In genomic region chr2:215383652-215384279, GRCh38 we compare ENCODE assay signal across 23 cellular contexts. TPM values are rescaled to one million over a fixed set of nuclear protein-coding genes. Genes with fewer than 3 reads are reported as not detected.
DNase-seq lines count a peak whose midpoint lies in the region; ATAC-seq, FAIRE-seq and TF ChIP-seq lines count a peak whose summit lies in the region.
"Had no signal": no experiment of that assay in that cellular context is flagged by ENCODE, and none has a peak within 500 bp of the region (broad histone marks: within the 10 kb centered on the region; RNA-seq: fewer than 3 reads in every experiment).

No MANE protein-coding gene starts in this region.

- no peak overlapping the region for H2BK15ac ChIP-seq in mesenchymal stem cell (ENCODE audit: low read depth, poor library complexity, severe bottlenecking)

- DNase-seq in HepG2 (ENCODE audit: low spot score) (no peak), right lobe of liver (no peak), astrocyte (ENCODE audit: low read depth) (no peak), mesenchymal stem cell (no peak), SKM-1 (lab: John Stamatoyannopoulos, UW; ENCODE audit: unreplicated experiment) (no peak), thyroid gland (no peak), activated gamma-delta T cell (lab: John Stamatoyannopoulos, UW) (no peak), ecto neural progenitor cell (ENCODE audit: low spot score) (no peak)
- DNase-seq: 8988T; BE2C; CD4-positive, alpha-beta memory T cell; DMS153; DMS79 treated with DMSO at 0.1 percent for 48 hours; EL; GOT3 had no signal

- 97% methylated on average over 8 of the region's 8 CpGs for WGBS in HepG2 (ENCODE audit: low lambda C conversion rate)
- WGBS in right lobe of liver (ENCODE audit: insufficient coverage, low coverage, low lambda C conversion rate, missing lambda C conversion rate): 96% methylated on average over 8 of the region's 8 CpGs
- WGBS in mesenchymal stem cell: 99% methylated on average over 7 of the region's 8 CpGs
- 95 to 96% methylated on average over 8 of the region's 8 CpGs for WGBS in thyroid gland, 2 donors

- H3K4me2 ChIP-seq in HepG2 (ENCODE audit: low read depth, low read length) (no peak overlapping the region), astrocyte (ENCODE audit: low read length) (peak overlapping the region; percentile 8), mesenchymal stem cell (ENCODE audit: low read length, poor library complexity, severe bottlenecking) (no peak overlapping the region)

- H3K4me1 ChIP-seq in HepG2 (ENCODE audit: insufficient read depth, low read length) (no peaks in the 10 kb centered on the region), right lobe of liver (no peaks in the 10 kb centered on the region), astrocyte (ENCODE audit: insufficient read depth, low read length) (peaks cover 13% of the 10 kb centered on the region), mesenchymal stem cell (ENCODE audit: control insufficient read depth, insufficient read depth, low read depth, low read length) (peaks cover 6% of the 10 kb centered on the region), thyroid gland (no peaks in the 10 kb centered on the region)
- H3K4me1 ChIP-seq: BE2C had no signal

- CTCF ChIA-PET in HepG2 (lab: Yijun Ruan, JAX; ENCODE audit: low intra/inter-chr PET ratio, low total read pairs): no interaction called here

- no peak overlapping the region for H2BK12ac ChIP-seq in mesenchymal stem cell (ENCODE audit: low read length in 2 of 2)

- no peak overlapping the region for H3K18ac ChIP-seq in mesenchymal stem cell (ENCODE audit: low read depth in 1 of 2, low read length in 2 of 2)

- no peak overlapping the region for H3K4me3 ChIP-seq in HepG2 (replicated peaks in 1 of 3; ENCODE audit: insufficient read depth in 1 of 3, low read depth in 2 of 3, low read length in 3 of 3)
- H3K4me3 ChIP-seq in right lobe of liver: no peak overlapping the region
- no peak overlapping the region for H3K4me3 ChIP-seq in astrocyte (ENCODE audit: insufficient read depth, low read depth, low read length)
- no peak overlapping the region for H3K4me3 ChIP-seq in mesenchymal stem cell (ENCODE audit: insufficient read depth in 1 of 2, low read depth in 1 of 2, low read length in 2 of 2)
- no peak overlapping the region for H3K4me3 ChIP-seq in thyroid gland (replicated peaks in 1 of 3)
- H3K4me3 ChIP-seq: HAP-1, K562 had no signal

- H4K20me1 ChIP-seq in HepG2 (ENCODE audit: insufficient read depth, low read length) (peaks cover 17% of the 10 kb centered on the region), astrocyte (ENCODE audit: insufficient read depth, low read length) (peaks cover 91% of the 10 kb centered on the region)

- H2BK5ac ChIP-seq in mesenchymal stem cell (ENCODE audit: low read depth, low read length, poor library complexity, severe bottlenecking): no peak overlapping the region

- H3K4ac ChIP-seq in mesenchymal stem cell (ENCODE audit: low read depth in 1 of 2, low read length in 2 of 2): no peak overlapping the region

- peaks cover 40% of the 10 kb centered on the region for H3K4me1 Mint-ChIP-seq in astrocyte (ENCODE audit: low read depth, unreplicated experiment)
- H3K4me1 Mint-ChIP-seq: CD4-positive, alpha-beta memory T cell had no signal

- H3K36me3 ChIP-seq in HepG2 (replicated peaks in 1 of 2; ENCODE audit: control insufficient read depth in 1 of 2, insufficient read depth in 2 of 2, low read length in 2 of 2) (peaks cover 56 to 90% of the 10 kb centered on the region in 2 experiments), right lobe of liver (peaks cover 17 to 100% (median 56%) of the 10 kb centered on the region in 4 donors), astrocyte (ENCODE audit: insufficient read depth, low read length) (peaks cover 91% of the 10 kb centered on the region), mesenchymal stem cell (ENCODE audit: control insufficient read depth in 1 of 2, insufficient read depth in 2 of 2, low read depth in 1 of 2, low read length in 2 of 2) (peaks cover 48 to 96% of the 10 kb centered on the region in 2 experiments), thyroid gland (no peaks in the 10 kb centered on the region)
- H3K36me3 ChIP-seq: BE2C, HAP-1 had no signal

- no peak overlapping the region for H2AK5ac ChIP-seq in mesenchymal stem cell (ENCODE audit: low read length, severe bottlenecking)

- no peak overlapping the region for H3K23ac ChIP-seq in mesenchymal stem cell (ENCODE audit: low read length in 2 of 2)

- H3K9me3 ChIP-seq in HepG2 (ENCODE audit: low read length): no peaks in the 10 kb centered on the region
- no peaks in the 10 kb centered on the region for H3K9me3 ChIP-seq in right lobe of liver
- no peaks in the 10 kb centered on the region for H3K9me3 ChIP-seq in astrocyte (ENCODE audit: insufficient read depth, low read depth, low read length)
- H3K9me3 ChIP-seq in mesenchymal stem cell (ENCODE audit: control insufficient read depth, low read length): no peaks in the 10 kb centered on the region
- no peaks in the 10 kb centered on the region for H3K9me3 ChIP-seq in thyroid gland
- H3K9me3 ChIP-seq: BE2C, HAP-1 had no signal

- no peak overlapping the region for H4K8ac ChIP-seq in mesenchymal stem cell (ENCODE audit: low read length)

- FAIRE-seq in HepG2 (lab: Jason Lieb, UNC) (no peak), astrocyte (lab: Jason Lieb, UNC) (no peak)
- FAIRE-seq: D721Med, G401.6, GM12891, GM19239, HTR-8/SVneo, K562 had no signal

- no peak overlapping the region for H3K14ac ChIP-seq in mesenchymal stem cell (ENCODE audit: low read length in 2 of 2)

- peak; percentile 6; the same call in 2 of the 3 replicates for ATAC-seq in HepG2
- ATAC-seq in right lobe of liver: no peak
- ATAC-seq: K562 had no signal

- intact Hi-C loops in HepG2 (cut with micrococcal nuclease; ENCODE audit: unreplicated experiment): no loop called here
- intact Hi-C loops in right lobe of liver (cut with DNase I): no loop called here
- intact Hi-C loops in thyroid gland (cut with DNase I): no loop called here

- TF ChIP-seq RAD21 in HepG2 (CRISPR knock-in tag; IDR thresholded peaks at IDR 0.05): 0 out of 2 replicates have a peak, but pooled peaks have one; percentile 13

- BruUV-seq in HepG2 (replicated peaks; lab: Mats Ljungman, UMichigan): no TSS peak

- H2AFZ ChIP-seq in HepG2 (ENCODE audit: low read length) (no peak overlapping the region), astrocyte (ENCODE audit: low read depth, low read length) (no peak overlapping the region), mesenchymal stem cell (ENCODE audit: low read depth, low read length) (no peak overlapping the region)

- H3K36me3 Mint-ChIP-seq in astrocyte (ENCODE audit: low read depth, unreplicated experiment): peaks cover 28% of the 10 kb centered on the region
- H3K36me3 Mint-ChIP-seq: CD4-positive, alpha-beta memory T cell had no signal

- H3K27me3 ChIP-seq in HepG2 (ENCODE audit: control insufficient read depth in 1 of 2, insufficient read depth in 2 of 2, low read length in 2 of 2) (no peaks in the 10 kb centered on the region), right lobe of liver (no peaks in the 10 kb centered on the region), astrocyte (ENCODE audit: insufficient read depth, low read length) (no peaks in the 10 kb centered on the region), mesenchymal stem cell (ENCODE audit: control insufficient read depth in 1 of 2, insufficient read depth in 1 of 2, low read length in 2 of 2) (no peaks in the 10 kb centered on the region), thyroid gland (no peaks in the 10 kb centered on the region)
- H3K27me3 ChIP-seq: BE2C had no signal

- TF ChIP-seq CTCF in HepG2 (CRISPR knock-in tag; IDR thresholded peaks at IDR 0.05) (no peak), right lobe of liver (IDR thresholded peaks at IDR 0.05) (no peak), astrocyte (IDR thresholded peaks at IDR 0.05; ENCODE audit: insufficient read depth, low read depth, low read length) (no peak), thyroid gland (IDR thresholded peaks at IDR 0.05) (no peak)

- no peak overlapping the region for H4K91ac ChIP-seq in mesenchymal stem cell (ENCODE audit: low read length)

- H3K9me3 Mint-ChIP-seq in astrocyte (ENCODE audit: unreplicated experiment): no peaks in the 10 kb centered on the region

- in situ Hi-C loops in HepG2 (cut with HindIII; ENCODE audit: extremely low pct_ligation_motif_present, low pct_unique_long_range_greater_than_20kb): no loop called here

- H3K79me1 ChIP-seq in mesenchymal stem cell (replicated peaks; ENCODE audit: low read length, poor library complexity, severe bottlenecking): peaks cover 4% of the 10 kb centered on the region

- H3K27ac ChIP-seq in HepG2 (ENCODE audit: extremely low read length, insufficient read depth, low read length) (no peak overlapping the region), right lobe of liver (no peak overlapping the region), astrocyte (ENCODE audit: low read depth, low read length) (peak overlapping the region; percentile 15), mesenchymal stem cell (ENCODE audit: low read length, poor library complexity, severe bottlenecking) (peak overlapping the region; percentile 52), thyroid gland (no peak overlapping the region)
- H3K27ac ChIP-seq: C4-2B had no signal

- H2BK120ac ChIP-seq in mesenchymal stem cell (ENCODE audit: low read depth, low read length): no peak overlapping the region

- peak in 1 of 2 experiments; percentile 37; a peak in 1 of 4 replicates for TF ChIP-seq POLR2A in HepG2 (IDR thresholded peaks at IDR 0.05; ENCODE audit: insufficient read depth in 1 of 2, low read depth in 2 of 2, low read length in 2 of 2)
- no peak for TF ChIP-seq POLR2A in right lobe of liver (IDR thresholded peaks at IDR 0.05)
- no peak for TF ChIP-seq POLR2A in thyroid gland (IDR thresholded peaks at IDR 0.05)

- TF ChIP-seq EP300 in HepG2 (IDR thresholded peaks at IDR 0.05; ENCODE audit: low read depth in 2 of 2, low read length in 2 of 2) (no peak), HepG2 (CRISPR knock-in tag; IDR thresholded peaks at IDR 0.05; ENCODE audit: borderline replicate concordance) (no peak)

- no peak overlapping the region for H3K9ac ChIP-seq in HepG2 (ENCODE audit: insufficient read depth, low read depth, low read length)
- H3K9ac ChIP-seq in astrocyte (ENCODE audit: low read length): no peak overlapping the region
- H3K9ac ChIP-seq in mesenchymal stem cell (ENCODE audit: low read length): peak overlapping the region; percentile 66

- POLR2A ChIA-PET in HepG2 (lab: Yijun Ruan, JAX): interaction anchor here (0.7 kb wide), 1 partner anchor 36 kb away, joined by 3 read pairs; no protein-coding TSS in a partner anchor

- H3K27me3 Mint-ChIP-seq in astrocyte (ENCODE audit: low read depth, unreplicated experiment): no peaks in the 10 kb centered on the region
- H3K27me3 Mint-ChIP-seq: CD4-positive, alpha-beta memory T cell had no signal

- no peak overlapping the region for H3K4me3 Mint-ChIP-seq in astrocyte (ENCODE audit: unreplicated experiment)
- H3K4me3 Mint-ChIP-seq: CD4-positive, alpha-beta memory T cell had no signal

- H3K27ac Mint-ChIP-seq in astrocyte (ENCODE audit: unreplicated experiment): peak overlapping the region; percentile 66
- H3K27ac Mint-ChIP-seq: CD4-positive, alpha-beta memory T cell had no signal

- no peaks in the 10 kb centered on the region for H3K79me2 ChIP-seq in HepG2 (ENCODE audit: insufficient read depth, low read length)
- peaks cover 36% of the 10 kb centered on the region for H3K79me2 ChIP-seq in astrocyte (ENCODE audit: insufficient read depth, low read length)

RNA-seq across cellular contexts. Expression of gene FN1, which starts 52.1 kb away (rescaled TPM):
- total RNA-seq in HepG2 (2016; rRNA removed; fragmentation: Illumina TruSeq; extraction: Trizol) (1,029 and 1,847 TPM in 2 replicates), right lobe of liver (1,000 to 10,000 TPM in 5 of 6 experiments, 100 to 1,000 TPM in 1; 938 to 2,279 (median 1,324) TPM), astrocyte (17,010 and 22,524 TPM in 2 replicates), thyroid gland (100 to 1,000 TPM in 2 of 4 donors, 10 to 100 TPM in 2; 89.1 to 312 (median 156) TPM)
- total RNA-seq in HepG2 (2016; cell fraction: cytosol; rRNA removed; fragmentation: Illumina TruSeq; extraction: Trizol; ENCODE audit: low read depth): 126 and 147 TPM in 2 replicates
- total RNA-seq in HepG2 (2016; cell fraction: insoluble cytoplasmic fraction; rRNA removed; fragmentation: Illumina TruSeq; extraction: Trizol): 854 and 1,853 TPM in 2 replicates
- total RNA-seq in HepG2 (2016; cell fraction: membrane; rRNA removed; fragmentation: Illumina TruSeq; extraction: Trizol): 296 and 350 TPM in 2 replicates
- 2,550 and 3,138 TPM in 2 replicates for total RNA-seq in HepG2 (2016; cell fraction: nucleus; rRNA removed; fragmentation: Illumina TruSeq; extraction: Trizol)
- polyA plus RNA-seq in HepG2 (2011; rRNA removed): 6,471 and 8,294 TPM in 2 replicates
- polyA plus RNA-seq in HepG2 (2011; cell fraction: cytosol; rRNA removed): 5,228 and 6,020 TPM in 2 replicates
- 7,071 and 7,329 TPM in 2 replicates for polyA plus RNA-seq in HepG2 (2011; cell fraction: nucleus; rRNA removed)
- 6,919 and 7,291 TPM in 2 replicates for polyA plus RNA-seq in HepG2 (2012)
- polyA plus RNA-seq in HepG2 (2016; cell fraction: cytosol; fragmentation: Illumina TruSeq; extraction: Trizol; ENCODE audit: low read depth): 105 and 116 TPM in 2 replicates
- 930 and 1,012 TPM in 2 replicates for polyA plus RNA-seq in HepG2 (2016; cell fraction: insoluble cytoplasmic fraction; fragmentation: Illumina TruSeq; extraction: Trizol; ENCODE audit: low read depth)
- 206 and 247 TPM in 2 replicates for polyA plus RNA-seq in HepG2 (2016; cell fraction: membrane; fragmentation: Illumina TruSeq; extraction: Trizol; ENCODE audit: low read depth)
- polyA plus RNA-seq in HepG2 (2016; cell fraction: nucleus; fragmentation: Illumina TruSeq; extraction: Trizol; ENCODE audit: insufficient read depth, low read depth): 3,833 and 4,011 TPM in 2 replicates
- 4.7 and 8,343 TPM in 2 replicates for polyA minus RNA-seq in HepG2 (2011; rRNA and poly(A)+ RNA removed; ENCODE audit: low replicate concordance)
- 6,416 and 9,415 TPM in 2 replicates for polyA minus RNA-seq in HepG2 (2011; cell fraction: cytosol; rRNA and poly(A)+ RNA removed)
- 5,814 and 6,553 TPM in 2 replicates for polyA minus RNA-seq in HepG2 (2011; cell fraction: nucleus; rRNA and poly(A)+ RNA removed)
- 1,493 TPM for polyA plus RNA-seq in mesenchymal stem cell (2013, experiment 1 of 2)
- polyA plus RNA-seq in mesenchymal stem cell (2013, experiment 2 of 2): 1,327 TPM
- total RNA-seq: CD4-positive, alpha-beta memory T cell had no signal

Comparison
In these comparisons a context has a peak if more than half of its experiments do, and no peak if none do; other contexts are left out.
1. H3K27ac ChIP-seq: peak in astrocyte (single experiment) and mesenchymal stem cell (single experiment); none in HepG2 (single experiment), right lobe of liver (0 of 3) and thyroid gland (0 of 3).